ENCODE assay signal across 14 cellular contexts in the genomic region with DNA sequence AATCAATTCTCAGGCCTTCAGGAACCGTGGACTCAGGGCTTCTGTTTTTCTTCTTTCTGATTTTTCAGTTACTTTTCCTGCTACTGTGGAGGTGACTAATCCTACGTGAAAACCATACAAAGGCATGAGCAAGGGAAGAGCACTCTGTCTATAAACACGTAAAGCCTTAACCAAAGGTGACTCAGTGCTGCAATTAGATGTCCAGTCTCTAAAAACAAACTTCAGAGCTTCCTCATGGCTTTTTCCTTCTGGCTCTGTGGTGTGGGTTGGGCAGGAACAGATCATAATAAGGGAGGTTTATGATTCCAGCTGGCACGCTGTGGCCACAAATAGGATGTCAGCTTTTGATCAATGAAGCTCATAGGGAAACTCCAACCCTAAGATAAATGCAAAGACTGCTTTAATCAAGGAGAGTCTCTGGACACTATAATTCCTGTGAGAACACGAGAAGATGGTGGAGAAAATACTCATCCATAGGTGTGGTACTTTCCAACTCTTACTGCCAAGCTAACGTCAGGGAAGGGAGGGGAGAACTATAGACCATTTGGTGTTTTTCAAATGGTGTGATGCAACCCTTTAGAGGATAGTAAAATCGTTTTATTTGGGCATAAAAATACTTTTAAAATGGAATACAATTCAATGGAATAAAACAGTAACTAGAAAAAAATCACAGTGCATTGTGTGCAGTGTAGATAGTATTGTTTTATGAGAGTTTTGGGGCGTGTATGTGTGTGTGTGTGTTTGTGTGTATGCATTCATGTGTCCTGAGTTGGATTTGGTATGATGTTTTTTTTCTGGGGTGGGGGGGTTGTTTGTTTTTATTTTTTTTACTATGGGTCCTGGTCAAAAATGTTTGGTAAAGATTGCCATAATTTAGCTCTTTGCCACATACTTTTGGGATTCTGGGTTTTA. TPM values are rescaled to one million over a fixed set of nuclear protein-coding genes. Genes with fewer than 3 reads are reported as not detected.
DNase-seq lines count a peak whose midpoint lies in the region; TF ChIP-seq lines count a peak whose summit lies in the region.
"Had no signal": no experiment of that assay in that cellular context is flagged by ENCODE, and none has a peak within 500 bp of the region (broad histone marks: within the 10 kb centered on the region; RNA-seq: fewer than 3 reads in every experiment).

A gene (plus strand): TSS at position 403 of the 912 bp plus-strand sequence. CDS start 49 bp downstream, at position 452.

- no peaks in the 10 kb centered on the region for H3K36me3 ChIP-seq in kidney epithelial cell (ENCODE audit: control insufficient read depth, insufficient read depth, low read length)
- H3K36me3 ChIP-seq in transverse colon = peaks cover 0 to 5% (median 0%) of the 10 kb centered on the region in 4 donors
- H3K36me3 ChIP-seq: right lobe of liver had no signal

- 15 to 27% methylated on average over 8 of the region's 8 CpGs for WGBS in transverse colon (ENCODE audit: low coverage in 1 of 2), 2 donors

- peak; percentile 72 for TF ChIP-seq POLR2A in transverse colon (IDR thresholded peaks at IDR 0.05)

- in situ Hi-C loops in transverse colon (cut with MboI; ENCODE audit: low pct_ligation_motif_present in 1 of 4, low pct_unique_long_range_greater_than_20kb in 1 of 4, low sequenced_read_pairs in 3 of 4) = no loop called here

- H3K4me3 ChIP-seq in kidney epithelial cell (ENCODE audit: low read depth, low read length) (no peak within 1 kb of the TSS), transverse colon (peak within 1 kb of the TSS in 3 of 4 donors; percentile 3 to 31 (median 14))
- H3K4me3 ChIP-seq: right lobe of liver had no signal

- no peak for TF ChIP-seq EP300 in transverse colon (IDR thresholded peaks at IDR 0.05; ENCODE audit: low read depth)

- H3K27ac ChIP-seq in transverse colon = peak within 1 kb of the TSS; percentile 85 to 90 (median 86)
- H3K27ac ChIP-seq: right lobe of liver had no signal

- TF ChIP-seq CTCF in kidney epithelial cell (IDR thresholded peaks at IDR 0.05; ENCODE audit: insufficient read depth, low read length, poor library complexity, severe bottlenecking) = no peak
- no peak for TF ChIP-seq CTCF in transverse colon (IDR thresholded peaks at IDR 0.05)

- H3K9me3 ChIP-seq in transverse colon = peaks cover 3 to 6% of the 10 kb centered on the region in 2 donors

- H3K4me1 ChIP-seq in transverse colon = peaks cover 0 to 43% (median 21%) of the 10 kb centered on the region in 4 donors
- H3K4me1 ChIP-seq: right lobe of liver had no signal

- intact Hi-C loops in transverse colon (cut with DNase I; ENCODE audit: low total_unique reads) = no loop called here

- DNase-seq in HS-5 (ENCODE audit: low read depth) (peak; percentile 39), amniotic epithelial cell (ENCODE audit: low read depth) (peak; percentile 92), kidney epithelial cell (ENCODE audit: low read depth) (peak; percentile 69), transverse colon (peak; percentile 76), HUDEP-2 (lab: John Stamatoyannopoulos, UW; ENCODE audit: unreplicated experiment in 76 of 76) (no peak), GM19240 (ENCODE audit: insufficient read length, low spot score) (no peak)
- DNase-seq in NK-92 treated with Interleukin-12 subunit alpha and Interleukin-12 subunit beta, amount 100 ng/mL, for 24 hours (lab: John Stamatoyannopoulos, UW) = no peak
- DNase-seq: activated CD8-positive, alpha-beta T cell treated with anti-CD3 and anti-CD28 coated beads, Interleukin-2, amount 10 ng/mL, durations not matched to agents 7 days and 5 days; activated effector memory CD4-positive, alpha-beta T cell treated with anti-CD3 and anti-CD28 coated beads, Interleukin-2, amount 50 U/mL, for 16 hours; caudate nucleus; Kasumi-1; naive B cell; right lobe of liver; T-helper 2 cell had no signal

- H3K27me3 ChIP-seq in kidney epithelial cell (ENCODE audit: control insufficient read depth, insufficient read depth, low read length) (no peaks in the 10 kb centered on the region), transverse colon (no peaks in the 10 kb centered on the region)
- H3K27me3 ChIP-seq: right lobe of liver had no signal

RNA-seq across cellular contexts. Expression of the gene that starts here (rescaled TPM):
- not detected in 2 replicates for total RNA-seq in kidney epithelial cell
- 10 to 100 TPM; 20.2 to 35.9 (median 28.4) TPM for total RNA-seq in transverse colon
- total RNA-seq: activated CD8-positive, alpha-beta T cell treated with anti-CD3 and anti-CD28 coated beads, Interleukin-2, amount 10 ng/mL, durations not matched to agents 7 days and 5 days; right lobe of liver had no signal

Comparison
In these comparisons a context has a peak if more than half of its experiments do, and no peak if none do; other contexts are left out.
1. RNA of the gene that starts here (total RNA-seq): 20.2 to 35.9 TPM in transverse colon; not detected in kidney epithelial cell; every median in the first group is over 10 times any median in the second.
2. Peak in DNase-seq in kidney epithelial cell; RNA of the gene not detected or under 1 TPM.
3. DNase-seq: peak in HS-5 (single experiment), amniotic epithelial cell (single experiment) and transverse colon (single experiment); none in NK-92 treated with Interleukin-12 subunit alpha and Interleukin-12 subunit beta, amount 100 ng/mL, for 24 hours (single experiment), HUDEP-2 (0 of 76) and GM19240 (single experiment).